Comparison of ENCODE assay signal across 13 cellular contexts in genomic region chr11:12275818-12276217, GRCh38.
"Had no signal": no experiment of that assay in that cellular context is flagged by ENCODE, and none has a peak within 500 bp of the region (broad histone marks: within the 10 kb centered on the region; RNA-seq: fewer than 3 reads in every experiment).

No MANE protein-coding gene starts in this region.

- H3K9me3 Mint-ChIP-seq: activated T-cell treated with anti-CD3 and anti-CD28 coated beads, Interleukin-2, amount 50 U/mL, for 72 hours; memory B cell; naive thymus-derived CD8-positive, alpha-beta T cell; T-cell; type B pancreatic cell had no signal

- H3K27ac Mint-ChIP-seq: memory B cell; naive thymus-derived CD8-positive, alpha-beta T cell; T-cell; type B pancreatic cell had no signal

- H3K36me3 Mint-ChIP-seq: memory B cell; naive thymus-derived CD8-positive, alpha-beta T cell; T-cell; type B pancreatic cell had no signal

- H3K27me3 ChIP-seq: breast epithelium, left lung, neutrophil had no signal

- H3K9me3 ChIP-seq: breast epithelium, left lung, neutrophil had no signal

- ATAC-seq: activated T-cell treated with anti-CD3 and anti-CD28 coated beads, Interleukin-2, amount 50 U/mL, for 72 hours; left lung; naive thymus-derived CD8-positive, alpha-beta T cell; stimulated activated naive CD8-positive, alpha-beta T cell treated with anti-CD3 and anti-CD28 coated beads, Interleukin-15, Interleukin-2, amounts not matched to agents 100 U/mL and 50 U/mL, for 24 hours; T-cell had no signal

- H3K4me3 ChIP-seq: breast epithelium, left lung, SK-N-MC, smooth muscle cell had no signal

- H3K27me3 Mint-ChIP-seq: memory B cell; naive thymus-derived CD8-positive, alpha-beta T cell; T-cell had no signal

- H3K4me3 Mint-ChIP-seq: activated T-cell treated with anti-CD3 and anti-CD28 coated beads, Interleukin-2, amount 50 U/mL, for 72 hours; memory B cell; naive thymus-derived CD8-positive, alpha-beta T cell; T-cell; type B pancreatic cell had no signal

- H3K36me3 ChIP-seq: breast epithelium, left lung, neutrophil had no signal

- DNase-seq: activated CD4-positive, alpha-beta T cell treated with anti-CD3 and anti-CD28 coated beads, Interleukin-2, amount 50 U/mL, for 4 hours; activated T-cell treated with anti-CD3 and anti-CD28 coated beads, Interleukin-2, amount 50 U/mL, for 72 hours; stimulated activated naive CD8-positive, alpha-beta T cell treated with anti-CD3 and anti-CD28 coated beads, Interleukin-15, Interleukin-2, amounts not matched to agents 100 U/mL and 50 U/mL, for 24 hours; T-cell; T-helper 9 cell had no signal

- H3K4me1 ChIP-seq: breast epithelium had no signal

- H3K27ac ChIP-seq: breast epithelium, left lung, neutrophil, SK-N-MC had no signal

- H3K4me1 Mint-ChIP-seq: memory B cell; naive thymus-derived CD8-positive, alpha-beta T cell; T-cell had no signal
